In genomic region chr15:100249096-100249815, GRCh38 we compare ENCODE assay signal across 18 cellular contexts.
"Had no signal": no experiment of that assay in that cellular context is flagged by ENCODE, and none has a peak within 500 bp of the region (broad histone marks: within the 10 kb centered on the region; RNA-seq: fewer than 3 reads in every experiment).

No MANE protein-coding gene starts in this region.

- H3K4me2 ChIP-seq: hepatocyte had no signal

- H2AFZ ChIP-seq: hepatocyte, parathyroid adenoma had no signal

- H3K4me1 Mint-ChIP-seq: stimulated activated naive B cell treated with anti-CD40 and anti-IgM and Interleukin-4, amounts not matched to agents 10 μg/mL and 1 μg/mL and 100 μg/mL, for 72 hours had no signal

- H3K36me3 Mint-ChIP-seq: activated CD4-positive, alpha-beta memory T cell treated with anti-CD3 and anti-CD28 coated beads for 36 hours; activated naive CD8-positive, alpha-beta T cell treated with anti-CD3 and anti-CD28 coated beads, Interleukin-2, amount 10 ng/mL, durations not matched to agents 7 days and 5 days; stimulated activated naive B cell treated with anti-CD40 and anti-IgM and Interleukin-4, amounts not matched to agents 10 μg/mL and 1 μg/mL and 100 μg/mL, for 72 hours; WTC11 had no signal

- H3K27ac Mint-ChIP-seq: activated CD4-positive, alpha-beta memory T cell treated with anti-CD3 and anti-CD28 coated beads for 36 hours; activated naive CD8-positive, alpha-beta T cell treated with anti-CD3 and anti-CD28 coated beads, Interleukin-2, amount 10 ng/mL, durations not matched to agents 7 days and 5 days; activated T-cell treated with anti-CD3 and anti-CD28 coated beads, Interleukin-2, amount 50 U/mL, for 72 hours; naive thymus-derived CD4-positive, alpha-beta T cell; stimulated activated naive B cell treated with anti-CD40 and anti-IgM and Interleukin-4, amounts not matched to agents 10 μg/mL and 1 μg/mL and 100 μg/mL, for 72 hours; T-cell; WTC11 had no signal

- H3K79me2 ChIP-seq: hepatocyte, parathyroid adenoma had no signal

- H3K27me3 Mint-ChIP-seq: activated CD4-positive, alpha-beta memory T cell treated with anti-CD3 and anti-CD28 coated beads for 36 hours; activated naive CD8-positive, alpha-beta T cell treated with anti-CD3 and anti-CD28 coated beads, Interleukin-2, amount 10 ng/mL, durations not matched to agents 7 days and 5 days; naive thymus-derived CD4-positive, alpha-beta T cell; T-cell had no signal

- H3K9ac ChIP-seq: parathyroid adenoma had no signal

- H3K4me3 ChIP-seq: body of pancreas, dorsolateral prefrontal cortex, hepatocyte, SK-N-MC, spleen, thyroid gland had no signal

- H3K36me3 ChIP-seq: spleen, thyroid gland had no signal

- H3K4me1 ChIP-seq: foreskin keratinocyte, parathyroid adenoma, spleen had no signal

- DNase-seq: activated CD4-positive, alpha-beta memory T cell treated with anti-CD3 and anti-CD28 coated beads for 36 hours; activated CD4-positive, alpha-beta T cell treated with anti-CD3 and anti-CD28 coated beads for 4 hours; activated naive CD8-positive, alpha-beta T cell treated with anti-CD3 and anti-CD28 coated beads, Interleukin-2, amount 10 ng/mL, durations not matched to agents 7 days and 5 days; activated T-cell treated with anti-CD3 and anti-CD28 coated beads, Interleukin-2, amount 50 U/mL, for 72 hours; body of pancreas; caudate nucleus; foreskin keratinocyte; mesenchymal stem cell; naive thymus-derived CD4-positive, alpha-beta T cell; spleen; stimulated activated naive B cell treated with anti-CD40 and anti-IgM and Interleukin-4, amounts not matched to agents 10 μg/mL and 1 μg/mL and 100 μg/mL, for 72 hours; T-cell; thyroid gland had no signal

- H3K27me3 ChIP-seq: body of pancreas, hepatocyte, spleen, thyroid gland had no signal

- H3K9me3 Mint-ChIP-seq: activated CD4-positive, alpha-beta memory T cell treated with anti-CD3 and anti-CD28 coated beads for 36 hours; activated naive CD8-positive, alpha-beta T cell treated with anti-CD3 and anti-CD28 coated beads, Interleukin-2, amount 10 ng/mL, durations not matched to agents 7 days and 5 days; activated T-cell treated with anti-CD3 and anti-CD28 coated beads, Interleukin-2, amount 50 U/mL, for 72 hours; T-cell had no signal

- H3K27ac ChIP-seq: body of pancreas, dorsolateral prefrontal cortex, foreskin keratinocyte, hepatocyte, parathyroid adenoma, SK-N-MC, spleen, thyroid gland had no signal

- ATAC-seq: activated T-cell treated with anti-CD3 and anti-CD28 coated beads, Interleukin-2, amount 50 U/mL, for 72 hours; body of pancreas; foreskin keratinocyte; naive thymus-derived CD4-positive, alpha-beta T cell; stimulated activated naive B cell treated with anti-CD40 and anti-IgM and Interleukin-4, amounts not matched to agents 10 μg/mL and 1 μg/mL and 100 μg/mL, for 72 hours; T-cell; WTC11 had no signal

- H3K4me3 Mint-ChIP-seq: activated CD4-positive, alpha-beta memory T cell treated with anti-CD3 and anti-CD28 coated beads for 36 hours; activated naive CD8-positive, alpha-beta T cell treated with anti-CD3 and anti-CD28 coated beads, Interleukin-2, amount 10 ng/mL, durations not matched to agents 7 days and 5 days; activated T-cell treated with anti-CD3 and anti-CD28 coated beads, Interleukin-2, amount 50 U/mL, for 72 hours; naive thymus-derived CD4-positive, alpha-beta T cell; stimulated activated naive B cell treated with anti-CD40 and anti-IgM and Interleukin-4, amounts not matched to agents 10 μg/mL and 1 μg/mL and 100 μg/mL, for 72 hours; T-cell; WTC11 had no signal

- H3K9me3 ChIP-seq: body of pancreas, thyroid gland had no signal
